1 cellular context compared by ENCODE assay signal in genomic region chr20:3902446-3902845, GRCh38.
TF ChIP-seq lines count a peak whose summit lies in the region.

No MANE protein-coding gene starts in this region.

TF ChIP-seq in IMR-90, 13 proteins besides CTCF, POLR2A, EP300 and RAD21:
- TF ChIP-seq CHD1 (IDR thresholded peaks at IDR 0.05; ENCODE audit: low read depth, low read length) (no peak), MAFK (IDR thresholded peaks at IDR 0.05; ENCODE audit: low read depth, low read length) (no peak), MAZ (IDR thresholded peaks at IDR 0.05; ENCODE audit: borderline replicate concordance, low read depth, low read length) (no peak), SMC3 (IDR thresholded peaks at IDR 0.05; ENCODE audit: low read depth, low read length) (no peak), FOS (IDR thresholded peaks at IDR 0.05; ENCODE audit: low read depth, low read length) (no peak), CEBPB (IDR thresholded peaks at IDR 0.05; ENCODE audit: low read depth, low read length) (no peak), USF2 (IDR thresholded peaks at IDR 0.05; ENCODE audit: low read depth, low read length) (no peak), RFX5 (IDR thresholded peaks at IDR 0.05; ENCODE audit: low read depth, low read length) (no peak), NFE2L2 (IDR thresholded peaks at IDR 0.05; ENCODE audit: low read depth, low read length) (no peak), RCOR1 (IDR thresholded peaks at IDR 0.05; ENCODE audit: insufficient replicate concordance, low read length) (no peak), BHLHE40 (IDR thresholded peaks at IDR 0.05; ENCODE audit: low read depth, low read length) (no peak), MXI1 (IDR thresholded peaks at IDR 0.05; ENCODE audit: borderline replicate concordance, low read depth, low read length) (no peak)
- TF ChIP-seq, protein P1, sequence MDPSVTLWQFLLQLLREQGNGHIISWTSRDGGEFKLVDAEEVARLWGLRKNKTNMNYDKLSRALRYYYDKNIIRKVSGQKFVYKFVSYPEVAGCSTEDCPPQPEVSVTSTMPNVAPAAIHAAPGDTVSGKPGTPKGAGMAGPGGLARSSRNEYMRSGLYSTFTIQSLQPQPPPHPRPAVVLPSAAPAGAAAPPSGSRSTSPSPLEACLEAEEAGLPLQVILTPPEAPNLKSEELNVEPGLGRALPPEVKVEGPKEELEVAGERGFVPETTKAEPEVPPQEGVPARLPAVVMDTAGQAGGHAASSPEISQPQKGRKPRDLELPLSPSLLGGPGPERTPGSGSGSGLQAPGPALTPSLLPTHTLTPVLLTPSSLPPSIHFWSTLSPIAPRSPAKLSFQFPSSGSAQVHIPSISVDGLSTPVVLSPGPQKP (IDR thresholded peaks at IDR 0.05; ENCODE audit: borderline replicate concordance, low read depth, low read length) = no peak
